In genomic region chr1:32142446-32143301, GRCh38 we compare ENCODE assay signal across 8 cellular contexts. TPM values are rescaled to one million over a fixed set of nuclear protein-coding genes. Genes with fewer than 3 reads are reported as not detected.
A peak's percentile ranks its signal among the peaks of the same experiment; 100 is the strongest.
DNase-seq lines count a peak whose midpoint lies in the region; ATAC-seq and TF ChIP-seq lines count a peak whose summit lies in the region.

No MANE protein-coding gene starts in this region.

- H3K4me1 ChIP-seq in HEK293 (ENCODE audit: control insufficient read depth, insufficient read depth, low read length), result peaks cover 4% of the 10 kb centered on the region
- peaks cover 24 to 43% of the 10 kb centered on the region in 2 donors for H3K4me1 ChIP-seq in gastrocnemius medialis

- peak; percentile 8 for DNase-seq in SHP77 treated with DMSO at 0.1 percent for 48 hours (lab: John Stamatoyannopoulos, UW)
- DNase-seq in Right ventricle myocardium superior, result peak; percentile 62
- DNase-seq in gastrocnemius medialis, result peak; percentile 22 to 61
- DNase-seq in mesenteric fat pad (ENCODE audit: low spot score), result no peak
- DNase-seq in activated gamma-delta T cell treated with Interleukin-2 at 50 U/mL for 16 hours, result no peak
- no peak for DNase-seq in T-helper 9 cell
- no peak for DNase-seq in T-helper 17 cell

- ATAC-seq in Right ventricle myocardium superior (ENCODE audit: poor library complexity) (peak; percentile 93), gastrocnemius medialis (peak; percentile 82 to 89), T-helper 17 cell (no peak)

- H3K27me3 ChIP-seq in gastrocnemius medialis, result no peaks in the 10 kb centered on the region

- POLR2A ChIA-PET in HEK293 (lab: Yijun Ruan, JAX), result interaction anchor here (0.6 to 1.6 kb wide), 3 partner anchors 11 to 37 kb away, joined by 4 to 6 read pairs (median 4); partner anchors contain the start of gene TXLNA

- no peak overlapping the region for H3K4me3 Mint-ChIP-seq in T-helper 17 cell

- in situ Hi-C loops in gastrocnemius medialis (cut with MboI; ENCODE audit: low sequenced_read_pairs in 4 of 4), result no loop called here

- intact Hi-C loops in Right ventricle myocardium superior (cut with DNase I), result no loop called here
- intact Hi-C loops in gastrocnemius medialis (cut with DNase I; ENCODE audit: low total_unique reads), result no loop called here

- H3K9me3 ChIP-seq in HEK293 (ENCODE audit: control insufficient read depth, insufficient read depth, low read depth, low read length) (no peaks in the 10 kb centered on the region), gastrocnemius medialis (no peaks in the 10 kb centered on the region), T-helper 17 cell (ENCODE audit: control insufficient read depth, low read length, poor library complexity, severe bottlenecking) (no peaks in the 10 kb centered on the region)

- no peak overlapping the region for H3K27ac Mint-ChIP-seq in T-helper 17 cell

- CTCF ChIA-PET in HEK293 (lab: Yijun Ruan, JAX), result interaction anchor here (0.5 to 0.7 kb wide), 3 partner anchors 15 to 326 kb away, joined by 3 read pairs; no protein-coding TSS in a partner anchor

- H3K36me3 Mint-ChIP-seq in T-helper 17 cell (ENCODE audit: low read depth), result peaks cover 2% of the 10 kb centered on the region

- no peak for TF ChIP-seq POLR2A in gastrocnemius medialis (IDR thresholded peaks at IDR 0.05)

- no peaks in the 10 kb centered on the region for H3K27me3 Mint-ChIP-seq in T-helper 17 cell

- TF ChIP-seq CTCF in HEK293 (tag by site-specific recombination; IDR thresholded peaks at IDR 0.05), result no peak
- TF ChIP-seq CTCF in gastrocnemius medialis (IDR thresholded peaks at IDR 0.05 in 4 of 5, conservative IDR thresholded peaks at IDR 0.05 in 1 of 5), result no peak

- no peak overlapping the region for H3K4me3 ChIP-seq in HEK293 (ENCODE audit: low read depth, low read length)
- H3K4me3 ChIP-seq in gastrocnemius medialis, result no peak overlapping the region

- peaks cover 0 to 5% of the 10 kb centered on the region in 2 experiments; a peak in 2 of 3 replicates for H3K36me3 ChIP-seq in HEK293 (ENCODE audit: control insufficient read depth in 2 of 2, insufficient read depth in 1 of 2, low read length in 2 of 2)
- no peaks in the 10 kb centered on the region for H3K36me3 ChIP-seq in gastrocnemius medialis

- no peak overlapping the region for H3K27ac ChIP-seq in HEK293 (ENCODE audit: extremely low read depth, low read depth, low read length)
- H3K27ac ChIP-seq in gastrocnemius medialis, result peak overlapping the region; percentile 54 to 80 (median 66)

- peaks cover 39% of the 10 kb centered on the region for H3K4me1 Mint-ChIP-seq in T-helper 17 cell

TF ChIP-seq in HEK293, 187 proteins besides CTCF, POLR2A, EP300 and RAD21 (continues in another document):
- peak; percentile 37 for TF ChIP-seq WT1 (tag by site-specific recombination; IDR thresholded peaks at IDR 0.05)
- no peak for TF ChIP-seq ZFHX2 (tag by site-specific recombination; conservative IDR thresholded peaks at IDR 0.05)
- no peak for TF ChIP-seq ELK4 (IDR thresholded peaks at IDR 0.05; ENCODE audit: borderline replicate concordance, low read depth, low read length)
- TF ChIP-seq OVOL3 (tag by site-specific recombination; IDR thresholded peaks at IDR 0.05), result no peak
- TF ChIP-seq ZNF747 (tag by site-specific recombination; IDR thresholded peaks at IDR 0.05), result no peak
- no peak for TF ChIP-seq ZNF785 (tag by site-specific recombination; IDR thresholded peaks at IDR 0.05)
- no peak for TF ChIP-seq ZNF530 (tag by site-specific recombination; IDR thresholded peaks at IDR 0.05; ENCODE audit: low read depth)
- TF ChIP-seq ZNF311 (tag by site-specific recombination; IDR thresholded peaks at IDR 0.05; ENCODE audit: borderline replicate concordance), result no peak
- TF ChIP-seq ZNF48 (tag by site-specific recombination; IDR thresholded peaks at IDR 0.05), result no peak
- no peak for TF ChIP-seq ZNF184 (tag by site-specific recombination; IDR thresholded peaks at IDR 0.05)
- no peak for TF ChIP-seq REPIN1 (tag by site-specific recombination; IDR thresholded peaks at IDR 0.05; ENCODE audit: low read depth)
- TF ChIP-seq ZNF701 (tag by site-specific recombination; IDR thresholded peaks at IDR 0.05), result no peak
- TF ChIP-seq ZNF398 (tag by site-specific recombination; IDR thresholded peaks at IDR 0.05), result no peak
- no peak for TF ChIP-seq ZNF670 (tag by site-specific recombination; IDR thresholded peaks at IDR 0.05; ENCODE audit: low read depth)
- no peak for TF ChIP-seq ZBTB11 (tag by site-specific recombination; conservative IDR thresholded peaks at IDR 0.05; ENCODE audit: low read depth)
- TF ChIP-seq ZNF248 (tag by site-specific recombination; IDR thresholded peaks at IDR 0.05), result no peak
- TF ChIP-seq ZBTB48 (tag by site-specific recombination; IDR thresholded peaks at IDR 0.05), result peak; percentile 52
- TF ChIP-seq AEBP2 (tag by site-specific recombination; IDR thresholded peaks at IDR 0.05; ENCODE audit: borderline replicate concordance), result no peak
- TF ChIP-seq PRDM1 (tag by site-specific recombination; IDR thresholded peaks at IDR 0.05), result peak; percentile 74
- TF ChIP-seq ZNF600 (tag by site-specific recombination; IDR thresholded peaks at IDR 0.05), result peak; percentile 53; the same call in 1 of the 2 replicates
- no peak for TF ChIP-seq ZNF624 (tag by site-specific recombination; IDR thresholded peaks at IDR 0.05)

RNA-seq across cellular contexts. Expression of gene KPNA6, which starts 34.8 kb away (rescaled TPM):
- total RNA-seq in Right ventricle myocardium superior, result 69.4 TPM
- 10 to 100 TPM; 67.3 to 80.7 (median 74.4) TPM for total RNA-seq in gastrocnemius medialis
- 73.7 TPM for total RNA-seq in mesenteric fat pad
- total RNA-seq in T-helper 17 cell, result 10 to 100 TPM; 39.8 to 57.6 TPM

RNA-seq across cellular contexts. Expression of gene TXLNA, which starts 36.8 kb away (rescaled TPM):
- total RNA-seq in Right ventricle myocardium superior (15.5 TPM), gastrocnemius medialis (10 to 100 TPM; 15.7 to 21.0 (median 17.6) TPM), mesenteric fat pad (54.5 TPM), T-helper 17 cell (10 to 100 TPM; 22.9 to 24.6 TPM)

RNA-seq across cellular contexts. Expression of gene CCDC28B, which starts 57.7 kb away (rescaled TPM):
- total RNA-seq in Right ventricle myocardium superior (25.0 TPM), gastrocnemius medialis (10 to 100 TPM; 16.4 to 79.0 (median 56.8) TPM), mesenteric fat pad (3.5 TPM), T-helper 17 cell (1 to 10 TPM; 4.7 to 4.9 TPM)

Comparison
In these comparisons a context has a peak if more than half of its experiments do, and no peak if none do; other contexts are left out.
1. DNase-seq: peak in SHP77 treated with DMSO at 0.1 percent for 48 hours (single experiment), Right ventricle myocardium superior (single experiment) and gastrocnemius medialis (2 of 2); none in mesenteric fat pad (single experiment), activated gamma-delta T cell treated with Interleukin-2 at 50 U/mL for 16 hours (single experiment), T-helper 9 cell (single experiment) and T-helper 17 cell (0 of 3).